Comparison of ENCODE assay signal across 1 cellular context in the genomic region with DNA sequence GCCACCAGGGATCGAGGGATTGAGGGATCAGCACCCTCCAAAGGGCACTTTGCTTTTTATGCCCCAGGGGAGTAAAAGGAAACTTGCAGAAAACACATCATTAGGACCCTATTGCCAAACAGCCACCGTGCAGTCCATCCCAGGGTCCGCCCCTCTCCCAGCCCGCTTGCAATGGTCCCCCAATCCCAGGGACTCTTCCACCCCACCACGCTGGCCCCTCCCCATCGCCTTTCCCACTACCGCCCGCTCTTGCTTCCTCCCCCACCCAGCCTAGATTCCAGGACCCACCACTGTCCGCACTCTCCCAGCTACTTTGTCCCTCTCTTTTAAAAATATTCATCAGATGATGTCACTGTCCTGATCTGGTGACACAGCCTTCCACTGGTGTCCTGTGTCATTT.
TF ChIP-seq lines count a peak whose summit lies in the region.

No MANE protein-coding gene starts in this region.

TF ChIP-seq in HEK293, 187 proteins besides CTCF, POLR2A, EP300 and RAD21 (continued from another document):
- TF ChIP-seq, protein P1, sequence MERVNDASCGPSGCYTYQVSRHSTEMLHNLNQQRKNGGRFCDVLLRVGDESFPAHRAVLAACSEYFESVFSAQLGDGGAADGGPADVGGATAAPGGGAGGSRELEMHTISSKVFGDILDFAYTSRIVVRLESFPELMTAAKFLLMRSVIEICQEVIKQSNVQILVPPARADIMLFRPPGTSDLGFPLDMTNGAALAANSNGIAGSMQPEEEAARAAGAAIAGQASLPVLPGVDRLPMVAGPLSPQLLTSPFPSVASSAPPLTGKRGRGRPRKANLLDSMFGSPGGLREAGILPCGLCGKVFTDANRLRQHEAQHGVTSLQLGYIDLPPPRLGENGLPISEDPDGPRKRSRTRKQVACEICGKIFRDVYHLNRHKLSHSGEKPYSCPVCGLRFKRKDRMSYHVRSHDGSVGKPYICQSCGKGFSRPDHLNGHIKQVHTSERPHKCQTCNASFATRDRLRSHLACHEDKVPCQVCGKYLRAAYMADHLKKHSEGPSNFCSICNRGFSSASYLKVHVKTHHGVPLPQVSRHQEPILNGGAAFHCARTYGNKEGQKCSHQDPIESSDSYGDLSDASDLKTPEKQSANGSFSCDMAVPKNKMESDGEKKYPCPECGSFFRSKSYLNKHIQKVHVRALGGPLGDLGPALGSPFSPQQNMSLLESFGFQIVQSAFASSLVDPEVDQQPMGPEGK (tag by site-specific recombination; IDR thresholded peaks at IDR 0.05): peak; percentile 49; the same call in 1 of the 2 replicates
- TF ChIP-seq ZNF521 (tag by site-specific recombination; IDR thresholded peaks at IDR 0.05) (no peak), ZFHX2 (tag by site-specific recombination; conservative IDR thresholded peaks at IDR 0.05) (0 out of 2 replicates have a peak, but pooled peaks have one; percentile 22), SP3 (tag by site-specific recombination; IDR thresholded peaks at IDR 0.05) (0 out of 2 replicates have a peak, but pooled peaks have one; percentile 32), ZEB2 (tag by site-specific recombination; IDR thresholded peaks at IDR 0.05) (0 out of 2 replicates have a peak, but pooled peaks have one; percentile 13)
- TF ChIP-seq, protein P2, sequence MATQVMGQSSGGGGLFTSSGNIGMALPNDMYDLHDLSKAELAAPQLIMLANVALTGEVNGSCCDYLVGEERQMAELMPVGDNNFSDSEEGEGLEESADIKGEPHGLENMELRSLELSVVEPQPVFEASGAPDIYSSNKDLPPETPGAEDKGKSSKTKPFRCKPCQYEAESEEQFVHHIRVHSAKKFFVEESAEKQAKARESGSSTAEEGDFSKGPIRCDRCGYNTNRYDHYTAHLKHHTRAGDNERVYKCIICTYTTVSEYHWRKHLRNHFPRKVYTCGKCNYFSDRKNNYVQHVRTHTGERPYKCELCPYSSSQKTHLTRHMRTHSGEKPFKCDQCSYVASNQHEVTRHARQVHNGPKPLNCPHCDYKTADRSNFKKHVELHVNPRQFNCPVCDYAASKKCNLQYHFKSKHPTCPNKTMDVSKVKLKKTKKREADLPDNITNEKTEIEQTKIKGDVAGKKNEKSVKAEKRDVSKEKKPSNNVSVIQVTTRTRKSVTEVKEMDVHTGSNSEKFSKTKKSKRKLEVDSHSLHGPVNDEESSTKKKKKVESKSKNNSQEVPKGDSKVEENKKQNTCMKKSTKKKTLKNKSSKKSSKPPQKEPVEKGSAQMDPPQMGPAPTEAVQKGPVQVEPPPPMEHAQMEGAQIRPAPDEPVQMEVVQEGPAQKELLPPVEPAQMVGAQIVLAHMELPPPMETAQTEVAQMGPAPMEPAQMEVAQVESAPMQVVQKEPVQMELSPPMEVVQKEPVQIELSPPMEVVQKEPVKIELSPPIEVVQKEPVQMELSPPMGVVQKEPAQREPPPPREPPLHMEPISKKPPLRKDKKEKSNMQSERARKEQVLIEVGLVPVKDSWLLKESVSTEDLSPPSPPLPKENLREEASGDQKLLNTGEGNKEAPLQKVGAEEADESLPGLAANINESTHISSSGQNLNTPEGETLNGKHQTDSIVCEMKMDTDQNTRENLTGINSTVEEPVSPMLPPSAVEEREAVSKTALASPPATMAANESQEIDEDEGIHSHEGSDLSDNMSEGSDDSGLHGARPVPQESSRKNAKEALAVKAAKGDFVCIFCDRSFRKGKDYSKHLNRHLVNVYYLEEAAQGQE (tag by site-specific recombination; IDR thresholded peaks at IDR 0.05): no peak
